11 cellular contexts compared by ENCODE assay signal in the genomic region with DNA sequence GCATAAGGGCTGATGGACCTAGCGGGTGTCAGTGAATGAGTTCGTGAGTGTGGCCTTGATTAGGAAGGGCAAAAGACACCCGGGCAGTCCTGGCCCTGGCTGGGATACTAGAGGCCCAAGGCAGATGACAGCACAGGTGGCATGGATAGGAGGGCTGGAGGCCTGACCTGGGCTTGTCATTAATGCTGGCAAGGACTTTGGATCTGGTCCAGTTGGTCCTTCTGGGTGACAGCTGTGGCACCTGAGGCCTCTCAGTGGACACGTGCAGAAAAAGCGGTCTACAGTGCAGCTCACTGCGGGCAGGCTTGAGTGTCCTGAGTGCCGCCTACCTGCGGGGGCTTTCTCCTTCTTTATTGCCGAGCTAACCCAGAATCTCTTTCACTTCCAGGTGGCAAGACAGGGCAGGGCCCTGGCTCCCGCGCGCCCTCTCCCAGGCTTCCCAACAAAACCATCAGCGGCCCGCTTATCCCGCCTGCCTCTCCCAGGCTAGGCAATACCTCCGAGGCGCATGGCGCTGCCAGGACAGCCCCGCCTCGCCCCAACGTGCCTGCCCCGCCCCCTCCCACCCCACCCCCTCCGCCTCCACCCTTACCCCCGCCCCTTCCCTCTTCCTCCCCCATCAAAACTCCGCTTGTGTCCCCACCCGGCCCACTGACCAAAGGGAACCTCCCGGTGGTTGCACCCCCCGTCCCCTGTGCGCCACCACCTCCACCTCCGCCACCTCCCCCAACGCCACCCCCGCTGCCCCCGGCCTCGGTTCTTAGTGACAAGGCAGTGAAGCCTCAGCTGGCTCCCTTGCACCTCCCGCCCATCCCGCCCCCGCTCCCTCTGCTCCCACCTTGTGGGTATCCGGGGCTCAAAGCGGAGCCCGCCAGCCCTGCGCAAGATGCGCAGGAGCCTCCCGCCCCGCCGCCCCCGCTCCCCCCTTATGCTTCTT.
A peak's percentile ranks its signal among the peaks of the same experiment; 100 is the strongest.
DNase-seq lines count a peak whose midpoint lies in the region; ATAC-seq and TF ChIP-seq lines count a peak whose summit lies in the region.
"Had no signal": no experiment of that assay in that cellular context is flagged by ENCODE, and none has a peak within 500 bp of the region (broad histone marks: within the 10 kb centered on the region; RNA-seq: fewer than 3 reads in every experiment).

No MANE protein-coding gene starts in this region.

- no peaks in the 10 kb centered on the region for H3K79me1 ChIP-seq in mesendoderm (ENCODE audit: low read length)

- H3K36me3 ChIP-seq in mesendoderm (ENCODE audit: control insufficient read depth, insufficient read depth, low read length) (no peaks in the 10 kb centered on the region), upper lobe of left lung (no peaks in the 10 kb centered on the region), right atrium auricular region (no peaks in the 10 kb centered on the region)

- no peak for TF ChIP-seq EP300 in upper lobe of left lung (IDR thresholded peaks at IDR 0.05)

- no peaks in the 10 kb centered on the region for H3K36me3 Mint-ChIP-seq in activated CD4-positive, alpha-beta T cell treated with anti-CD3 and anti-CD28 coated beads, Interleukin-2, amount 10 ng/mL, durations not matched to agents 24 days and 14 days (ENCODE audit: low read depth)

- peak overlapping the region; percentile 27 for H3K4me3 ChIP-seq in mesendoderm (ENCODE audit: low read length)
- H3K4me3 ChIP-seq in upper lobe of left lung: peak overlapping the region in 3 of 4 donors; percentile 32 to 48 (median 45)
- H3K4me3 ChIP-seq in right atrium auricular region: peak overlapping the region in 1 of 2 donors; percentile 20
- H3K4me3 ChIP-seq: HAP-1 had no signal

- no peak overlapping the region for H3K27ac Mint-ChIP-seq in activated CD4-positive, alpha-beta T cell treated with anti-CD3 and anti-CD28 coated beads, Interleukin-2, amount 10 ng/mL, durations not matched to agents 24 days and 14 days
- H3K27ac Mint-ChIP-seq: activated CD4-positive, alpha-beta T cell treated with anti-CD3 and anti-CD28 coated beads, Interleukin-2, amount 10 ng/mL, durations not matched to agents 7 days and 5 days had no signal

- H3K23ac ChIP-seq in mesendoderm (ENCODE audit: low read length): no peak overlapping the region

- H3K4me2 ChIP-seq in mesendoderm (ENCODE audit: low read length): peak overlapping the region; percentile 30

- H3K27me3 Mint-ChIP-seq in activated CD4-positive, alpha-beta T cell treated with anti-CD3 and anti-CD28 coated beads, Interleukin-2, amount 10 ng/mL, durations not matched to agents 24 days and 14 days: peaks cover 16% of the 10 kb centered on the region

- peak overlapping the region; percentile 8 for H3K9ac ChIP-seq in mesendoderm (ENCODE audit: low read length)

- no peak overlapping the region for H2BK15ac ChIP-seq in mesendoderm (replicated peaks; ENCODE audit: low read depth)

- H3K27ac ChIP-seq in mesendoderm (ENCODE audit: low read depth, low read length): no peak overlapping the region
- no peak overlapping the region for H3K27ac ChIP-seq in upper lobe of left lung
- H3K27ac ChIP-seq in right atrium auricular region: no peak overlapping the region

- intact Hi-C loops in activated CD4-positive, alpha-beta T cell treated with anti-CD3 and anti-CD28 coated beads, Interleukin-2, amount 10 ng/mL, durations not matched to agents 24 days and 14 days (cut with micrococcal nuclease): loop anchor here (5.0 kb wide), 1 partner anchor 179 kb away; no protein-coding TSS in a partner anchor

- H3K9me3 ChIP-seq in upper lobe of left lung: no peaks in the 10 kb centered on the region
- H3K9me3 ChIP-seq in right atrium auricular region: no peaks in the 10 kb centered on the region
- H3K9me3 ChIP-seq: HAP-1 had no signal

- H3K4me1 ChIP-seq in mesendoderm (ENCODE audit: control insufficient read depth, low read depth, low read length): no peaks in the 10 kb centered on the region
- peaks cover 3 to 12% (median 8%) of the 10 kb centered on the region in 4 donors for H3K4me1 ChIP-seq in upper lobe of left lung
- no peaks in the 10 kb centered on the region for H3K4me1 ChIP-seq in right atrium auricular region
- H3K4me1 ChIP-seq: HAP-1 had no signal

- H3K4me1 Mint-ChIP-seq in activated CD4-positive, alpha-beta T cell treated with anti-CD3 and anti-CD28 coated beads, Interleukin-2, amount 10 ng/mL, durations not matched to agents 24 days and 14 days: no peaks in the 10 kb centered on the region
- H3K4me1 Mint-ChIP-seq: activated CD4-positive, alpha-beta T cell treated with anti-CD3 and anti-CD28 coated beads, Interleukin-2, amount 10 ng/mL, durations not matched to agents 7 days and 5 days had no signal

- no peaks in the 10 kb centered on the region for H3K9me3 Mint-ChIP-seq in activated CD4-positive, alpha-beta T cell treated with anti-CD3 and anti-CD28 coated beads, Interleukin-2, amount 10 ng/mL, durations not matched to agents 24 days and 14 days
- H3K9me3 Mint-ChIP-seq: activated CD4-positive, alpha-beta T cell treated with anti-CD3 and anti-CD28 coated beads, Interleukin-2, amount 10 ng/mL, durations not matched to agents 7 days and 5 days had no signal

- no peak overlapping the region for H2BK120ac ChIP-seq in mesendoderm (ENCODE audit: low read depth, low read length)

- H3K4ac ChIP-seq in mesendoderm (ENCODE audit: low read depth, low read length): no peak overlapping the region

- no peak overlapping the region for H2BK5ac ChIP-seq in mesendoderm (ENCODE audit: low read length)

- H2AK5ac ChIP-seq in mesendoderm (ENCODE audit: low read length): no peak overlapping the region

- DNase-seq in activated gamma-delta T cell treated with Interleukin-2 at 50 U/mL for 16 hours (peak; percentile 5), activated gamma-delta T cell (lab: John Stamatoyannopoulos, UW) (no peak), cerebellum (ENCODE audit: low spot score) (peak; percentile 71), mesendoderm (peak; percentile 59), upper lobe of left lung (peak in 1 of 2 donors; percentile 74), right atrium auricular region (ENCODE audit: low spot score) (no peak)
- DNase-seq in stimulated activated CD4-positive, alpha-beta T cell treated with anti-CD3 and anti-CD28 coated beads, Interleukin-2, amount 100 ng/mL, for 24 hours: no peak
- no peak for DNase-seq in activated CD4-positive, alpha-beta T cell treated with anti-CD3 and anti-CD28 coated beads, Interleukin-2, amount 10 ng/mL, durations not matched to agents 24 days and 14 days
- DNase-seq: activated CD4-positive, alpha-beta T cell treated with anti-CD3 and anti-CD28 coated beads, Interleukin-2, amount 10 ng/mL, durations not matched to agents 7 days and 5 days; stimulated activated CD4-positive, alpha-beta T cell treated with anti-CD3 and anti-CD28 coated beads, Interleukin-12 subunit alpha, Interleukin-12 subunit beta, amount 100 ng/mL, for 4 hours had no signal

- H3K56ac ChIP-seq in mesendoderm (ENCODE audit: low read length): peak overlapping the region; percentile 69

- TF ChIP-seq POLR2A in upper lobe of left lung (IDR thresholded peaks at IDR 0.05): no peak

- H4K5ac ChIP-seq in mesendoderm (ENCODE audit: low read length): no peak overlapping the region

- no peak overlapping the region for H3K18ac ChIP-seq in mesendoderm (ENCODE audit: low read length)

- no CpG with 5 or more reads among the region's 46 CpGs for WGBS in mesendoderm (ENCODE audit: extremely low coverage, insufficient coverage, low lambda C conversion rate)
- 21 to 31% methylated on average over 23 to 32 of the region's 46 CpGs for WGBS in upper lobe of left lung, 2 donors

- no peak for TF ChIP-seq CTCF in upper lobe of left lung (IDR thresholded peaks at IDR 0.05)
- no peak for TF ChIP-seq CTCF in right atrium auricular region (IDR thresholded peaks at IDR 0.05)

- ATAC-seq in upper lobe of left lung (ENCODE audit: low FRiP score in 2 of 2): no peak

- H3K4me3 Mint-ChIP-seq in activated CD4-positive, alpha-beta T cell treated with anti-CD3 and anti-CD28 coated beads, Interleukin-2, amount 10 ng/mL, durations not matched to agents 24 days and 14 days: no peak overlapping the region
- H3K4me3 Mint-ChIP-seq: activated CD4-positive, alpha-beta T cell treated with anti-CD3 and anti-CD28 coated beads, Interleukin-2, amount 10 ng/mL, durations not matched to agents 7 days and 5 days had no signal

- H3K27me3 ChIP-seq in mesendoderm (ENCODE audit: insufficient read depth, low read length, poor library complexity): no peaks in the 10 kb centered on the region
- peaks cover 0 to 6% (median 4%) of the 10 kb centered on the region in 4 donors for H3K27me3 ChIP-seq in upper lobe of left lung
- H3K27me3 ChIP-seq in right atrium auricular region: no peaks in the 10 kb centered on the region

- H3K79me2 ChIP-seq in mesendoderm (ENCODE audit: control insufficient read depth, insufficient read depth, low read length): no peaks in the 10 kb centered on the region

- H4K8ac ChIP-seq in mesendoderm (ENCODE audit: low read depth, low read length): no peak overlapping the region

Comparison
In these comparisons a context has a peak if more than half of its experiments do, and no peak if none do; other contexts are left out.
1. DNase-seq: peak in activated gamma-delta T cell treated with Interleukin-2 at 50 U/mL for 16 hours (single experiment), cerebellum (single experiment) and mesendoderm (single experiment); none in activated gamma-delta T cell (single experiment), stimulated activated CD4-positive, alpha-beta T cell treated with anti-CD3 and anti-CD28 coated beads, Interleukin-2, amount 100 ng/mL, for 24 hours (0 of 2), activated CD4-positive, alpha-beta T cell treated with anti-CD3 and anti-CD28 coated beads, Interleukin-2, amount 10 ng/mL, durations not matched to agents 24 days and 14 days (single experiment) and right atrium auricular region (single experiment).